ENCODE assay signal across 8 cellular contexts in the genomic region with DNA sequence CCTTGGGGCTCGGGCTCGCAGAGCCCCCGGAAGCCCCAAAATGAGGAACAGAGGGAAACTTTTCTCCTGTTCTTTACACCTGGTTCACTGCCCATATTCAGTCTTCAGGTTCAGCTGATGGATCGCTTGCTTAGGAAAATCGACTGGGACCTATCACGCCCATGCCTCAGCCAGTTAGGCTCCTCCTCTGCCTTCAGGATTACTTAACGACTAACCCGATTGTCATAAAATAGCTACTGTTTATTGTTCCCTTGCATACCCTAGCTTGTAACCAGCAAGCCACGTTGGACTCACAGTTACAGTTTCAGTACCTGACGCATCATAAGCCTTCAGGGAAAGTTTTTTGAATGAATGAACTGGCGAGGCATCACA. TPM values are rescaled to one million over a fixed set of nuclear protein-coding genes. Genes with fewer than 3 reads are reported as not detected.
DNase-seq lines count a peak whose midpoint lies in the region; ATAC-seq and TF ChIP-seq lines count a peak whose summit lies in the region.

No MANE protein-coding gene starts in this region.

- no peaks in the 10 kb centered on the region for H3K9me3 ChIP-seq in OCI-LY1 (ENCODE audit: low read length)
- no peaks in the 10 kb centered on the region for H3K9me3 ChIP-seq in endodermal cell (ENCODE audit: control insufficient read depth, low read length)

- no peaks in the 10 kb centered on the region for H3K9me3 Mint-ChIP-seq in endodermal cell

- H3K9me2 ChIP-seq in OCI-LY1 (ENCODE audit: low read depth, low read length) = no peaks in the 10 kb centered on the region

- intact Hi-C loops in posterior vena cava (cut with DNase I) = no loop called here

- H3K27ac ChIP-seq in OCI-LY1 (ENCODE audit: low read depth, low read length, poor library complexity, severe bottlenecking) (no peak overlapping the region), endodermal cell (ENCODE audit: low read depth, low read length) (no peak overlapping the region)

- no peak for TF ChIP-seq CTCF in OCI-LY1 (IDR thresholded peaks at IDR 0.05; ENCODE audit: low read length)
- TF ChIP-seq CTCF in endodermal cell (conservative IDR thresholded peaks at IDR 0.05) = no peak
- no peak for TF ChIP-seq CTCF in omental fat pad (IDR thresholded peaks at IDR 0.05)

- H3K4me3 ChIP-seq in OCI-LY1 (ENCODE audit: low read depth, low read length, poor library complexity, severe bottlenecking) (peak overlapping the region; percentile 87), endodermal cell (ENCODE audit: low read length) (peak overlapping the region; percentile 88)

- peak overlapping the region; percentile 82 for H3K4me3 Mint-ChIP-seq in endodermal cell

- WGBS in endodermal cell (ENCODE audit: insufficient coverage in 1 of 2, insufficient read length in 1 of 2), 2 experiments = 3 to 5% methylated on average over 10 to 11 of the region's 11 CpGs

- no peaks in the 10 kb centered on the region for H3F3A ChIP-seq in OCI-LY1 (ENCODE audit: insufficient read depth, low read length)

- H3K27ac Mint-ChIP-seq in endodermal cell = peak overlapping the region; percentile 90

- H3K4me1 Mint-ChIP-seq in endodermal cell = peaks cover 12% of the 10 kb centered on the region

- no peak for DNase-seq in endodermal cell
- DNase-seq in omental fat pad (ENCODE audit: low spot score) = no peak
- no peak for DNase-seq in stimulated activated CD4-positive, alpha-beta T cell treated with anti-CD3 and anti-CD28 coated beads, Interleukin-15, amount 100 ng/mL, for 24 hours
- no peak for DNase-seq in posterior vena cava (ENCODE audit: low spot score)
- DNase-seq in activated gamma-delta T cell (lab: John Stamatoyannopoulos, UW) = no peak

- H3K36me3 ChIP-seq in OCI-LY1 (ENCODE audit: insufficient read depth, low read length) = peaks cover 49% of the 10 kb centered on the region
- peaks cover 41% of the 10 kb centered on the region for H3K36me3 ChIP-seq in endodermal cell (ENCODE audit: control insufficient read depth, insufficient read depth, low read length)

- H3K27me3 Mint-ChIP-seq in endodermal cell (ENCODE audit: insufficient read depth) = no peaks in the 10 kb centered on the region

- H3K27me3 ChIP-seq in OCI-LY1 (ENCODE audit: insufficient read depth, low read length) (no peaks in the 10 kb centered on the region), endodermal cell (ENCODE audit: control insufficient read depth, insufficient read depth, low read length, poor library complexity, severe bottlenecking) (no peaks in the 10 kb centered on the region)

- H3K36me3 Mint-ChIP-seq in endodermal cell (ENCODE audit: low read depth) = peaks cover 40% of the 10 kb centered on the region

- H3K9ac ChIP-seq in OCI-LY1 (ENCODE audit: low read length) (peak overlapping the region; percentile 89), endodermal cell (ENCODE audit: extremely low read depth, low read length, poor library complexity, severe bottlenecking) (peak overlapping the region; percentile 100)

- H3K79me2 ChIP-seq in OCI-LY1 (ENCODE audit: insufficient read depth, low read length) = peaks cover 24% of the 10 kb centered on the region

- H2AFZ ChIP-seq in OCI-LY1 (ENCODE audit: low read length) = no peak overlapping the region

- ATAC-seq in GM18517 (IDR thresholded peaks at IDR 0.05; ENCODE audit: unreplicated experiment) = peak; percentile 1
- peak; percentile 25 for ATAC-seq in omental fat pad (ENCODE audit: low FRiP score)
- no peak for ATAC-seq in GM19467 (IDR thresholded peaks at IDR 0.05; ENCODE audit: unreplicated experiment)

- H3K4me2 ChIP-seq in OCI-LY1 (ENCODE audit: low read length) = peak overlapping the region; percentile 97

- H4K20me1 ChIP-seq in OCI-LY1 (ENCODE audit: insufficient read depth, low read length) = no peaks in the 10 kb centered on the region

- H3K4me1 ChIP-seq in OCI-LY1 (ENCODE audit: insufficient read depth, low read length, severe bottlenecking) (peaks cover 22% of the 10 kb centered on the region), endodermal cell (ENCODE audit: control insufficient read depth, insufficient read depth, low read length) (no peaks in the 10 kb centered on the region)

RNA-seq across cellular contexts. Expression of a gene that starts 0.7 kb away (rescaled TPM):
- total RNA-seq in endodermal cell (100 to 1,000 TPM; 203 to 216 TPM), omental fat pad (100 to 1,000 TPM in 2 of 4 donors, 10 to 100 TPM in 2; 73.8 to 188 (median 124) TPM), posterior vena cava (100 to 1,000 TPM; 124 to 130 TPM)
- 271 TPM for polyA plus RNA-seq in endodermal cell (2013, experiment 1 of 2)
- 250 TPM for polyA plus RNA-seq in endodermal cell (2013, experiment 2 of 2)

RNA-seq across cellular contexts. Expression of a gene that starts 33.9 kb away (rescaled TPM):
- under 1 TPM in 1 of 2 donors, not detected in 1; 0.51 TPM for total RNA-seq in endodermal cell
- polyA plus RNA-seq in endodermal cell (2013, experiment 1 of 2) = not detected
- polyA plus RNA-seq in endodermal cell (2013, experiment 2 of 2) = not detected
- under 1 TPM in 1 of 4 donors, not detected in 3; 0.19 TPM for total RNA-seq in omental fat pad
- total RNA-seq in posterior vena cava = not detected

RNA-seq across cellular contexts. Expression of a gene that starts 46.7 kb away (rescaled TPM):
- 100 to 1,000 TPM; 106 to 107 TPM for total RNA-seq in endodermal cell
- polyA plus RNA-seq in endodermal cell (2013, experiment 1 of 2) = 104 TPM
- 91.1 TPM for polyA plus RNA-seq in endodermal cell (2013, experiment 2 of 2)
- total RNA-seq in omental fat pad = 100 to 1,000 TPM in 1 of 4 donors, 10 to 100 TPM in 3; 37.5 to 143 (median 53.8) TPM
- total RNA-seq in posterior vena cava = 10 to 100 TPM; 74.2 to 76.6 TPM
